1 cellular context compared by ENCODE assay signal in genomic region chr14:57268161-57269067, GRCh38.
TF ChIP-seq lines count a peak whose summit lies in the region.

AP5M1 (plus strand) TSS chr14:57268971; CDS start chr14:57269315, 344 bp downstream.
EXOC5 (minus strand) TSS chr14:57268905; CDS start chr14:57268648, 257 bp downstream.

TF ChIP-seq in HEK293, 187 proteins besides CTCF, POLR2A, EP300 and RAD21 (continued from another document and continues in another):
- TF ChIP-seq ZNF513 (tag by site-specific recombination; IDR thresholded peaks at IDR 0.05) = no peak
- TF ChIP-seq ZNF202 (tag by site-specific recombination; IDR thresholded peaks at IDR 0.05; ENCODE audit: borderline replicate concordance) = no peak
- TF ChIP-seq ZBTB26 (tag by site-specific recombination; optimal IDR thresholded peaks at IDR 0.05) = peak; percentile 83
- TF ChIP-seq ZNF660 (tag by site-specific recombination; IDR thresholded peaks at IDR 0.05) = peak; percentile 48; the same call in 1 of the 2 replicates
- no peak for TF ChIP-seq ZBTB7A (tag by site-specific recombination; IDR thresholded peaks at IDR 0.05; ENCODE audit: low read depth)
- peak; percentile 48; the same call in 1 of the 2 replicates for TF ChIP-seq HIC1 (tag by site-specific recombination; IDR thresholded peaks at IDR 0.05)
- TF ChIP-seq ZNF362 (tag by site-specific recombination; IDR thresholded peaks at IDR 0.05) = 0 out of 2 replicates have a peak, but pooled peaks have one; percentile 24
- TF ChIP-seq ZNF596 (tag by site-specific recombination; IDR thresholded peaks at IDR 0.05) = no peak
- TF ChIP-seq ZNF580 (tag by site-specific recombination; IDR thresholded peaks at IDR 0.05) = peak; percentile 86
- peak; percentile 71; the same call in 1 of the 2 replicates for TF ChIP-seq ZNF561 (tag by site-specific recombination; IDR thresholded peaks at IDR 0.05; ENCODE audit: borderline replicate concordance)
- TF ChIP-seq YY2 (tag by site-specific recombination; IDR thresholded peaks at IDR 0.05) = 0 out of 2 replicates have a peak, but pooled peaks have one; percentile 34
- no peak for TF ChIP-seq ZNF354C (tag by site-specific recombination; IDR thresholded peaks at IDR 0.05; ENCODE audit: borderline replicate concordance, low read depth)
- no peak for TF ChIP-seq ZFP41 (tag by site-specific recombination; IDR thresholded peaks at IDR 0.05; ENCODE audit: borderline replicate concordance)
- no peak for TF ChIP-seq ZNF626 (tag by site-specific recombination; IDR thresholded peaks at IDR 0.05)
- no peak for TF ChIP-seq MZF1 (tag by site-specific recombination; IDR thresholded peaks at IDR 0.05; ENCODE audit: borderline replicate concordance)
- no peak for TF ChIP-seq ZNF292 (tag by site-specific recombination; IDR thresholded peaks at IDR 0.05; ENCODE audit: borderline replicate concordance, low read depth)
- peak; percentile 97 for TF ChIP-seq ZBTB48 (tag by site-specific recombination; IDR thresholded peaks at IDR 0.05)
- no peak for TF ChIP-seq ZNF624 (tag by site-specific recombination; IDR thresholded peaks at IDR 0.05)
- peak; percentile 51; the same call in 1 of the 2 replicates for TF ChIP-seq PRDM1 (tag by site-specific recombination; IDR thresholded peaks at IDR 0.05)
- TF ChIP-seq PRDM6 (tag by site-specific recombination; IDR thresholded peaks at IDR 0.05) = no peak
- TF ChIP-seq ZNF677 (tag by site-specific recombination; IDR thresholded peaks at IDR 0.05) = no peak
- TF ChIP-seq BCL6B (tag by site-specific recombination; IDR thresholded peaks at IDR 0.05) = no peak
- TF ChIP-seq SALL2 (tag by site-specific recombination; IDR thresholded peaks at IDR 0.05; ENCODE audit: borderline replicate concordance) = no peak
- no peak for TF ChIP-seq ZNF664 (tag by site-specific recombination; IDR thresholded peaks at IDR 0.05)
- TF ChIP-seq ZBTB11 (tag by site-specific recombination; conservative IDR thresholded peaks at IDR 0.05; ENCODE audit: low read depth) = peak; percentile 89
- TF ChIP-seq GLI4 (tag by site-specific recombination; IDR thresholded peaks at IDR 0.05) = no peak; the same call in 1 of the 2 replicates
- no peak for TF ChIP-seq ZSCAN5A (tag by site-specific recombination; IDR thresholded peaks at IDR 0.05)
- TF ChIP-seq ZNF155 (tag by site-specific recombination; IDR thresholded peaks at IDR 0.05) = no peak
- TF ChIP-seq ZNF121 (tag by site-specific recombination; IDR thresholded peaks at IDR 0.05) = no peak
- no peak for TF ChIP-seq ZNF184 (tag by site-specific recombination; IDR thresholded peaks at IDR 0.05)
- no peak for TF ChIP-seq ZNF433 (tag by site-specific recombination; IDR thresholded peaks at IDR 0.05; ENCODE audit: low read depth)
- TF ChIP-seq ZNF16 (tag by site-specific recombination; IDR thresholded peaks at IDR 0.05; ENCODE audit: low read depth) = no peak
- no peak for TF ChIP-seq ZNF214 (tag by site-specific recombination; IDR thresholded peaks at IDR 0.05; ENCODE audit: borderline replicate concordance)
- TF ChIP-seq GLIS1 (tag by site-specific recombination; IDR thresholded peaks at IDR 0.05) = peak; percentile 73
- peak; percentile 64 for TF ChIP-seq ZBTB8A (tag by site-specific recombination; IDR thresholded peaks at IDR 0.05)
- TF ChIP-seq ZNF274 (IDR thresholded peaks at IDR 0.05; ENCODE audit: low read length) = no peak
- TF ChIP-seq ZNF274 (tag by site-specific recombination; IDR thresholded peaks at IDR 0.05; ENCODE audit: borderline replicate concordance) = no peak
- no peak for TF ChIP-seq ZNF654 (tag by site-specific recombination; IDR thresholded peaks at IDR 0.05; ENCODE audit: low read depth)
- TF ChIP-seq ZFP37 (tag by site-specific recombination; IDR thresholded peaks at IDR 0.05) = no peak
- no peak for TF ChIP-seq ATF2 (tag by site-specific recombination; IDR thresholded peaks at IDR 0.05; ENCODE audit: low read depth)
- TF ChIP-seq ZNF112 (tag by site-specific recombination; IDR thresholded peaks at IDR 0.05) = no peak
- no peak for TF ChIP-seq ZNF776 (tag by site-specific recombination; IDR thresholded peaks at IDR 0.05; ENCODE audit: borderline replicate concordance)
- TF ChIP-seq INSM2 (tag by site-specific recombination; IDR thresholded peaks at IDR 0.05) = no peak; the same call in 1 of the 2 replicates
- peak; percentile 85; the same call in 1 of the 2 replicates for TF ChIP-seq ZBTB20 (tag by site-specific recombination; IDR thresholded peaks at IDR 0.05)
